8 cellular contexts compared by ENCODE assay signal in the genomic region with DNA sequence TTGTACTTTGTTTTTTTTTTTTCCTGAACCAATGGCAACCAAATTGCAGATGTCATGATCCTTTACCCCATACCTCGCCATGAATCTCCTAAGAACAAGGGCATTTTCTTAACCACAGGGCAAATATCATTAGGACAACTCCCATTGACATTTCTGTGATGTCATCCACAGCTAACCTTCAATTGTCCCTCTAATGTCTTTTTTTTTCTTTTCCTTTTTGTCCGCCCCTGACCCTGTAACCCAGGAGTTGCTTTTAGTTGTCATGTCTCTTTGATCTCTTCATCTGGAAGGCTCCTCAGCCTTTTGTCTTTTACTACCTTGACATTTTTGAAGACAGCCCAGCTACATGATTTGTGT. TPM values are rescaled to one million over a fixed set of nuclear protein-coding genes. Genes with fewer than 3 reads are reported as not detected.
DNase-seq lines count a peak whose midpoint lies in the region; ATAC-seq, FAIRE-seq and TF ChIP-seq lines count a peak whose summit lies in the region.

No MANE protein-coding gene starts in this region.

- peaks cover 18% of the 10 kb centered on the region for H3K4me1 Mint-ChIP-seq in activated B cell treated with CpG ODN at 0.5 μM for 24 hours

- peaks cover 13% of the 10 kb centered on the region for H3K36me3 Mint-ChIP-seq in activated B cell treated with CpG ODN at 0.5 μM for 24 hours (ENCODE audit: low read depth)

- no peak for TF ChIP-seq CTCF in activated B cell treated with CpG ODN at 0.5 μM for 24 hours (IDR thresholded peaks at IDR 0.05)

- DNase-seq in H7 (no peak), activated B cell treated with CpG ODN at 0.5 μM for 24 hours (no peak), right cardiac atrium (no peak), small intestine (no peak), midbrain (lab: John Stamatoyannopoulos, UW) (no peak), NCI-H82 (lab: John Stamatoyannopoulos, UW) (no peak), GM19239 (ENCODE audit: insufficient read length, low spot score) (no peak), retina (no peak)

- no peaks in the 10 kb centered on the region for H3K9me3 Mint-ChIP-seq in activated B cell treated with CpG ODN at 0.5 μM for 24 hours

- FAIRE-seq in small intestine (lab: Jason Lieb, UNC): no peak
- no peak for FAIRE-seq in GM19239 (lab: Jason Lieb, UNC)

- 8% methylated on average over 2 of the region's 2 CpGs for WGBS in right cardiac atrium
- 7 to 13% (median 8%) methylated on average over 2 of the region's 2 CpGs for WGBS in small intestine, 3 donors

- H3K27ac Mint-ChIP-seq in activated B cell treated with CpG ODN at 0.5 μM for 24 hours: peak overlapping the region; percentile 91

- H3K4me3 Mint-ChIP-seq in activated B cell treated with CpG ODN at 0.5 μM for 24 hours: peak overlapping the region; percentile 87

- no peaks in the 10 kb centered on the region for H3K9me3 ChIP-seq in right cardiac atrium (ENCODE audit: control insufficient read depth, low read length)
- H3K9me3 ChIP-seq in small intestine (ENCODE audit: control insufficient read depth, low read depth): no peaks in the 10 kb centered on the region

- peaks cover 7% of the 10 kb centered on the region for H3K27me3 ChIP-seq in H7 (ENCODE audit: control insufficient read depth, insufficient read depth, low read length)
- H3K27me3 ChIP-seq in right cardiac atrium (ENCODE audit: control insufficient read depth, insufficient read depth): no peaks in the 10 kb centered on the region
- H3K27me3 ChIP-seq in small intestine (ENCODE audit: control insufficient read depth in 2 of 2, insufficient read depth in 2 of 2, low read length in 2 of 2): no peaks in the 10 kb centered on the region

- H3K27ac ChIP-seq in right cardiac atrium (ENCODE audit: low read length) (peak overlapping the region; percentile 25), small intestine (ENCODE audit: low read depth in 1 of 2, low read length in 1 of 2) (peak overlapping the region in 1 of 2 donors; percentile 72)

- H3K4me1 ChIP-seq in right cardiac atrium (ENCODE audit: control insufficient read depth, insufficient read depth, low read length) (peaks cover 2% of the 10 kb centered on the region), small intestine (ENCODE audit: control insufficient read depth in 2 of 2, insufficient read depth in 1 of 2, low read depth in 1 of 2, low read length in 1 of 2) (peaks cover 0 to 5% of the 10 kb centered on the region in 2 donors)

- no peak for ATAC-seq in activated B cell treated with CpG ODN at 0.5 μM for 24 hours (ENCODE audit: low read depth)
- no peak for ATAC-seq in right cardiac atrium

- POLR2A ChIA-PET in activated B cell treated with CpG ODN at 0.5 μM for 24 hours (lab: Charles Lee): interaction anchor here (0.7 to 2.3 kb wide), 8 partner anchors 9 to 537 kb away, joined by 3 to 19 read pairs (median 4); a partner anchor contains a TSS

- H3K4me3 ChIP-seq in H7 (ENCODE audit: insufficient read depth, low read depth, low read length) (peak overlapping the region; percentile 84), right cardiac atrium (ENCODE audit: low read length) (peak overlapping the region; percentile 60), small intestine (ENCODE audit: low read depth in 1 of 2, low read length in 2 of 2) (peak overlapping the region; percentile 73 to 91)

- intact Hi-C loops in activated B cell treated with CpG ODN at 0.5 μM for 24 hours (cut with micrococcal nuclease): loop anchor here (5.0 kb wide), 2 partner anchors 57 to 527 kb away; no protein-coding TSS in a partner anchor
- intact Hi-C loops in right cardiac atrium (cut with DNase I): no loop called here

- H3K27me3 Mint-ChIP-seq in activated B cell treated with CpG ODN at 0.5 μM for 24 hours: no peaks in the 10 kb centered on the region

- CTCF ChIA-PET in activated B cell treated with CpG ODN at 0.5 μM for 24 hours (lab: Charles Lee): interaction anchor here (1.0 kb wide), 1 partner anchor 10 kb away, joined by 3 read pairs; no protein-coding TSS in a partner anchor

- H3K36me3 ChIP-seq in H7 (replicated peaks; ENCODE audit: control insufficient read depth, insufficient read depth, low read length): no peaks in the 10 kb centered on the region
- no peaks in the 10 kb centered on the region for H3K36me3 ChIP-seq in small intestine (ENCODE audit: control insufficient read depth in 2 of 2, insufficient read depth in 2 of 2, low read length in 2 of 2)

RNA-seq across cellular contexts. Expression of a gene that starts 0.4 kb away (rescaled TPM):
- 11.9 and 12.7 TPM in 2 replicates for total RNA-seq in H7 (2014; rRNA removed; shearing (Covaris generic))
- total RNA-seq in activated B cell treated with CpG ODN at 0.5 μM for 24 hours: 23.8 and 24.2 TPM in 2 replicates
- 10 to 100 TPM in 1 of 4 donors, 1 to 10 TPM in 3; 6.0 to 10.0 (median 7.8) TPM for total RNA-seq in right cardiac atrium
- polyA plus RNA-seq in right cardiac atrium: 5.3 TPM
- polyA plus RNA-seq in small intestine: 10 to 100 TPM; 13.2 to 26.8 (median 17.0) TPM

RNA-seq across cellular contexts. Expression of a gene that starts 31.6 kb away (rescaled TPM):
- total RNA-seq in H7 (2014; rRNA removed; shearing (Covaris generic)): 3.4 and 4.1 TPM in 2 replicates
- not detected in 2 replicates for total RNA-seq in activated B cell treated with CpG ODN at 0.5 μM for 24 hours
- total RNA-seq in right cardiac atrium: 1 to 10 TPM; 3.2 to 9.7 (median 6.8) TPM
- 10.9 TPM for polyA plus RNA-seq in right cardiac atrium
- 1 to 10 TPM in 2 of 3 donors, not detected in 1; 1.1 to 2.5 TPM for polyA plus RNA-seq in small intestine

RNA-seq across cellular contexts. Expression of a gene that starts 37.5 kb away (rescaled TPM):
- total RNA-seq in H7 (2014; rRNA removed; shearing (Covaris generic)): 18.7 and 19.6 TPM in 2 replicates
- 25.8 and 28.2 TPM in 2 replicates for total RNA-seq in activated B cell treated with CpG ODN at 0.5 μM for 24 hours
- total RNA-seq in right cardiac atrium: 10 to 100 TPM in 2 of 4 donors, 1 to 10 TPM in 2; 9.3 to 11.4 (median 10.1) TPM
- polyA plus RNA-seq in right cardiac atrium: 8.0 TPM
- 10 to 100 TPM in 1 of 3 donors, 1 to 10 TPM in 2; 4.6 to 35.4 (median 5.6) TPM for polyA plus RNA-seq in small intestine
